9 cellular contexts compared by ENCODE assay signal in the genomic region with DNA sequence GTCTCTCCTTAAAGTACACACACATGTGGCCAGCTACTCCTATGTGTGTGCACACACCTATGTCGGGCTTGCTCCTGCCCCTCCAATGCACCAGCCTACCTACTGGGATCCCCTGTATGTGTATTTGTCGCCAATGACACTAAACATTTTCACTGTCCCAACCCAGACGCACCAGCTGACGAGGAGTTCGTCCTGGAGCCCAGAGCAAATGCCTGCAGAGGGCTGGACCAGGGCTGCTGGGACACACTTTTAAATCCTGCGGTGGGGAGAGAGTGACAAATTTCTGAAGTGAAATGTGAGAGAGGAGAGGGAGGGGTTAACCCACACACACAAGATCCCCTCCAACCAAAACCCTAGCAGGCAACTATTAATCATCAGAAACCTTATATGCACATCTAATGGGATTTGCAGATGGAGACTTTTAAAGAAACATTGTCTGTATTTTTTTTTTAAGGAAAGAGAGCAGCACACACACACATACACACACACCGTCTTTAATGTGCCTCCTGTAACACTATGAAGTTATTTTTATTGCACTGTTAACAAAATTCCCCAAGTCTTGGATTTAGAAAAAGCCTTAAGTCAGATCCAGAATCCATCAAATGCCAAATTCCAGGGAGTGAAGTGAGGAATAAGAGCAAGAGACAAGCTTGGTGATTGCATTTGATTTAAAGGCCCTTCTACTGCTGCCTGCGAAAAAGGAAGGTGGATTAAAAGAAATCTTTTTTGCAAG. TPM values are rescaled to one million over a fixed set of nuclear protein-coding genes. Genes with fewer than 3 reads are reported as not detected.
A peak's percentile ranks its signal among the peaks of the same experiment; 100 is the strongest.
DNase-seq lines count a peak whose midpoint lies in the region; ATAC-seq and TF ChIP-seq lines count a peak whose summit lies in the region.
"Had no signal": no experiment of that assay in that cellular context is flagged by ENCODE, and none has a peak within 500 bp of the region (broad histone marks: within the 10 kb centered on the region; RNA-seq: fewer than 3 reads in every experiment).

MEOX1 (minus strand) TSS at position 224 of the 733 bp plus-strand sequence. CDS start 388 bp downstream, outside the sequence.

- intact Hi-C loops in sciatic nerve (cut with DNase I), result no loop called here

- no peak for TF ChIP-seq CTCF in RWPE2 (IDR thresholded peaks at IDR 0.05; ENCODE audit: poor library complexity, severe bottlenecking)
- TF ChIP-seq CTCF in endothelial cell (IDR thresholded peaks at IDR 0.05; ENCODE audit: unreplicated experiment), result no peak

- no peak within 1 kb of the TSS for H3K27ac ChIP-seq in RWPE2 (ENCODE audit: poor library complexity, severe bottlenecking)

- no peaks in the 10 kb centered on the region for H3K36me3 ChIP-seq in RWPE2 (ENCODE audit: low read depth)

- no peak within 1 kb of the TSS for H3K4me3 ChIP-seq in RWPE2 (ENCODE audit: severe bottlenecking)

- ATAC-seq in RWPE2 (ENCODE audit: low read depth), result peak; percentile 88
- no peak for ATAC-seq in sciatic nerve

- H3K4me1 Mint-ChIP-seq in endothelial cell (ENCODE audit: unreplicated experiment), result no peaks in the 10 kb centered on the region

- no peaks in the 10 kb centered on the region for H3K27me3 ChIP-seq in RWPE2 (ENCODE audit: insufficient read depth, poor library complexity, severe bottlenecking)

- in situ Hi-C loops in G401 (cut with HindIII; ENCODE audit: low sequenced_read_pairs), result no loop called here

- peaks cover 8% of the 10 kb centered on the region for H3K4me1 ChIP-seq in RWPE2 (ENCODE audit: insufficient read depth, poor library complexity, severe bottlenecking)

- H3K9me3 Mint-ChIP-seq in endothelial cell (ENCODE audit: unreplicated experiment), result no peaks in the 10 kb centered on the region

- H3K27ac Mint-ChIP-seq in endothelial cell (ENCODE audit: unreplicated experiment), result no peak within 1 kb of the TSS

- H3K27me3 Mint-ChIP-seq in endothelial cell (ENCODE audit: unreplicated experiment), result peaks cover 2% of the 10 kb centered on the region

- DNase-seq in G401 (ENCODE audit: low spot score) (peak; percentile 61), RWPE2 (ENCODE audit: low spot score) (no peak), endothelial cell (ENCODE audit: low spot score) (no peak), sciatic nerve (ENCODE audit: low spot score) (no peak), T1000 (lab: John Stamatoyannopoulos, UW) (no peak), NAMALWA (ENCODE audit: low spot score) (no peak), NCI-H1092 (lab: John Stamatoyannopoulos, UW) (no peak)
- DNase-seq in central memory CD4-positive, alpha-beta T cell, result no peak
- DNase-seq: effector CD8-positive, alpha-beta T cell had no signal

- H3K4me3 Mint-ChIP-seq in endothelial cell (ENCODE audit: unreplicated experiment), result peak within 1 kb of the TSS; percentile 23

- no peaks in the 10 kb centered on the region for H3K9me3 ChIP-seq in RWPE2 (ENCODE audit: severe bottlenecking)

- H3K36me3 Mint-ChIP-seq in endothelial cell (ENCODE audit: low read depth, unreplicated experiment), result no peaks in the 10 kb centered on the region

RNA-seq across cellular contexts. Expression of gene MEOX1, which starts in this region (rescaled TPM):
- total RNA-seq in G401 (2014; rRNA removed; shearing (Covaris generic)), result 86.0 and 87.4 TPM in 2 replicates
- 0.10 TPM for total RNA-seq in endothelial cell (ENCODE audit: unreplicated experiment)
- total RNA-seq in sciatic nerve, result 19.5 TPM

Comparison
In these comparisons a context has a peak if more than half of its experiments do, and no peak if none do; other contexts are left out.
1. RNA of gene MEOX1 (total RNA-seq): 86.0 to 87.4 TPM in G401 and 19.5 TPM in sciatic nerve (single experiment); 0.10 TPM in endothelial cell (single experiment); every median in the first group is over 10 times any median in the second.